Comparison of ENCODE assay signal across 19 cellular contexts in genomic region chr22:23713696-23714595, GRCh38. TPM values are rescaled to one million over a fixed set of nuclear protein-coding genes. Genes with fewer than 3 reads are reported as not detected.
A peak's percentile ranks its signal among the peaks of the same experiment; 100 is the strongest.
DNase-seq lines count a peak whose midpoint lies in the region; ATAC-seq and TF ChIP-seq lines count a peak whose summit lies in the region.
"Had no signal": no experiment of that assay in that cellular context is flagged by ENCODE, and none has a peak within 500 bp of the region (broad histone marks: within the 10 kb centered on the region; RNA-seq: fewer than 3 reads in every experiment).

No MANE protein-coding gene starts in this region.

- ATAC-seq in activated B cell treated with CpG ODN at 0.5 μM for 24 hours (ENCODE audit: low read depth) = no peak
- ATAC-seq in stimulated activated naive CD8-positive, alpha-beta T cell treated with anti-CD3 and anti-CD28 coated beads, Interleukin-15, amount 100 ng/mL, for 72 hours = no peak
- no peak for ATAC-seq in HG02884 (IDR thresholded peaks at IDR 0.05; ENCODE audit: unreplicated experiment)
- ATAC-seq: GM23338, lower lobe of right lung, upper lobe of right lung had no signal

- no peak for TF ChIP-seq CTCF in activated B cell treated with CpG ODN at 0.5 μM for 24 hours (IDR thresholded peaks at IDR 0.05)
- TF ChIP-seq CTCF in mesothelial cell of epicardium (IDR thresholded peaks at IDR 0.05; ENCODE audit: unreplicated experiment) = no peak

- intact Hi-C loops in activated B cell treated with CpG ODN at 0.5 μM for 24 hours (cut with micrococcal nuclease) = no loop called here

- H3K4me1 Mint-ChIP-seq in activated naive CD4-positive, alpha-beta T cell treated with anti-CD3 and anti-CD28 coated beads, Interleukin-2, amount 50 U/mL, for 24 hours = peaks cover 38% of the 10 kb centered on the region
- H3K4me1 Mint-ChIP-seq in activated B cell treated with CpG ODN at 0.5 μM for 24 hours (peaks cover 16% of the 10 kb centered on the region), mesothelial cell of epicardium (peaks cover 10% of the 10 kb centered on the region)
- peaks cover 60% of the 10 kb centered on the region for H3K4me1 Mint-ChIP-seq in stimulated activated naive CD8-positive, alpha-beta T cell treated with anti-CD3 and anti-CD28 coated beads, Interleukin-15, amount 100 ng/mL, for 72 hours

- H3K27ac Mint-ChIP-seq in activated naive CD4-positive, alpha-beta T cell treated with anti-CD3 and anti-CD28 coated beads, Interleukin-2, amount 50 U/mL, for 24 hours = peak overlapping the region; percentile 10
- peak overlapping the region; percentile 50 for H3K27ac Mint-ChIP-seq in activated B cell treated with CpG ODN at 0.5 μM for 24 hours
- no peak overlapping the region for H3K27ac Mint-ChIP-seq in mesothelial cell of epicardium
- no peak overlapping the region for H3K27ac Mint-ChIP-seq in stimulated activated naive CD8-positive, alpha-beta T cell treated with anti-CD3 and anti-CD28 coated beads, Interleukin-15, amount 100 ng/mL, for 72 hours
- H3K27ac Mint-ChIP-seq: GM23338 had no signal

- CTCF ChIA-PET in activated B cell treated with CpG ODN at 0.5 μM for 24 hours (lab: Charles Lee) = interaction anchor here (1.3 kb wide), 1 partner anchor 136 kb away, joined by 3 read pairs; no protein-coding TSS in a partner anchor

- DNase-seq in activated naive CD4-positive, alpha-beta T cell treated with anti-CD3 and anti-CD28 coated beads, Interleukin-2, amount 50 U/mL, for 16 hours = no peak
- DNase-seq in activated B cell treated with CpG ODN at 0.5 μM for 24 hours = no peak
- no peak for DNase-seq in mesothelial cell of epicardium (ENCODE audit: low spot score in 2 of 2, unreplicated experiment in 2 of 2)
- DNase-seq in stimulated activated naive CD8-positive, alpha-beta T cell treated with anti-CD3 and anti-CD28 coated beads, Interleukin-15, amount 100 ng/mL, for 72 hours = no peak
- DNase-seq in activated CD4-positive, CD25-positive, alpha-beta regulatory T cell treated with anti-CD3 and anti-CD28 coated beads, Interleukin-2, amount 50 U/mL, for 72 hours = no peak
- DNase-seq in OCI-M2 (lab: John Stamatoyannopoulos, UW; ENCODE audit: unreplicated experiment) = no peak
- DNase-seq: dermis blood vessel endothelial cell; lower lobe of right lung; NCI-H1048; NCI-H2029; NCI-H446; stimulated activated CD4-positive, alpha-beta T cell treated with anti-CD3 and anti-CD28 coated beads, Interleukin-2, amount 100 ng/mL, for 24 hours; SW 1271; upper lobe of right lung; WERI-Rb-1 had no signal

- no peaks in the 10 kb centered on the region for H3K27me3 Mint-ChIP-seq in activated naive CD4-positive, alpha-beta T cell treated with anti-CD3 and anti-CD28 coated beads, Interleukin-2, amount 50 U/mL, for 24 hours
- no peaks in the 10 kb centered on the region for H3K27me3 Mint-ChIP-seq in activated B cell treated with CpG ODN at 0.5 μM for 24 hours
- H3K27me3 Mint-ChIP-seq in mesothelial cell of epicardium (ENCODE audit: low read depth) = no peaks in the 10 kb centered on the region
- no peaks in the 10 kb centered on the region for H3K27me3 Mint-ChIP-seq in stimulated activated naive CD8-positive, alpha-beta T cell treated with anti-CD3 and anti-CD28 coated beads, Interleukin-15, amount 100 ng/mL, for 72 hours

- H3K4me3 Mint-ChIP-seq in activated naive CD4-positive, alpha-beta T cell treated with anti-CD3 and anti-CD28 coated beads, Interleukin-2, amount 50 U/mL, for 24 hours = no peak overlapping the region
- H3K4me3 Mint-ChIP-seq in activated B cell treated with CpG ODN at 0.5 μM for 24 hours = peak overlapping the region; percentile 32
- peak overlapping the region; percentile 34 for H3K4me3 Mint-ChIP-seq in mesothelial cell of epicardium
- peak overlapping the region; percentile 1 to 22 for H3K4me3 Mint-ChIP-seq in stimulated activated naive CD8-positive, alpha-beta T cell treated with anti-CD3 and anti-CD28 coated beads, Interleukin-15, amount 100 ng/mL, for 72 hours
- H3K4me3 Mint-ChIP-seq: GM23338 had no signal

- POLR2A ChIA-PET in activated B cell treated with CpG ODN at 0.5 μM for 24 hours (lab: Charles Lee) = interaction anchor here (0.5 to 0.7 kb wide), 2 partner anchors 85 to 669 kb away, joined by 4 to 7 read pairs; no protein-coding TSS in a partner anchor

- H3K9me3 Mint-ChIP-seq in activated naive CD4-positive, alpha-beta T cell treated with anti-CD3 and anti-CD28 coated beads, Interleukin-2, amount 50 U/mL, for 24 hours = no peaks in the 10 kb centered on the region
- H3K9me3 Mint-ChIP-seq in activated B cell treated with CpG ODN at 0.5 μM for 24 hours = no peaks in the 10 kb centered on the region
- H3K9me3 Mint-ChIP-seq in mesothelial cell of epicardium = no peaks in the 10 kb centered on the region
- H3K9me3 Mint-ChIP-seq in stimulated activated naive CD8-positive, alpha-beta T cell treated with anti-CD3 and anti-CD28 coated beads, Interleukin-15, amount 100 ng/mL, for 72 hours = no peaks in the 10 kb centered on the region
- H3K9me3 Mint-ChIP-seq: GM23338 had no signal

- peaks cover 10% of the 10 kb centered on the region for H3K36me3 Mint-ChIP-seq in activated naive CD4-positive, alpha-beta T cell treated with anti-CD3 and anti-CD28 coated beads, Interleukin-2, amount 50 U/mL, for 24 hours
- peaks cover 50% of the 10 kb centered on the region for H3K36me3 Mint-ChIP-seq in activated B cell treated with CpG ODN at 0.5 μM for 24 hours (ENCODE audit: low read depth)
- peaks cover 29% of the 10 kb centered on the region for H3K36me3 Mint-ChIP-seq in mesothelial cell of epicardium

RNA-seq across cellular contexts. Expression of gene RGL4, which starts 23.1 kb away (rescaled TPM):
- 0.42 and 0.81 TPM in 2 replicates for total RNA-seq in activated B cell treated with CpG ODN at 0.5 μM for 24 hours
- 0.07 TPM in 1 of 3 replicates, not detected in the others for total RNA-seq in mesothelial cell of epicardium
- total RNA-seq: dermis blood vessel endothelial cell, GM23338 had no signal

RNA-seq across cellular contexts. Expression of gene ZNF70, which starts 37.0 kb away (rescaled TPM):
- 4.0 and 4.9 TPM in 2 replicates for total RNA-seq in activated B cell treated with CpG ODN at 0.5 μM for 24 hours
- 17.8 to 18.7 TPM (median 18.2 TPM) in 3 replicates for total RNA-seq in mesothelial cell of epicardium

RNA-seq across cellular contexts. Expression of gene VPREB3, which starts 40.3 kb away (rescaled TPM):
- total RNA-seq in activated B cell treated with CpG ODN at 0.5 μM for 24 hours = 15.0 and 15.9 TPM in 2 replicates
- total RNA-seq in mesothelial cell of epicardium = 0.52 TPM in 1 of 3 replicates, not detected in the others
- total RNA-seq: dermis blood vessel endothelial cell, GM23338, lower lobe of right lung, prostate gland, upper lobe of right lung had no signal

RNA-seq across cellular contexts. Expression of gene C22orf15, which starts 48.8 kb away (rescaled TPM):
- total RNA-seq in activated B cell treated with CpG ODN at 0.5 μM for 24 hours (0.31 and 0.37 TPM in 2 replicates), mesothelial cell of epicardium (0.36 to 0.82 TPM (median 0.52 TPM) in 3 replicates)
- total RNA-seq: dermis blood vessel endothelial cell, prostate gland, upper lobe of right lung had no signal

RNA-seq across cellular contexts. Expression of gene CHCHD10, which starts 53.8 kb away (rescaled TPM):
- total RNA-seq in activated B cell treated with CpG ODN at 0.5 μM for 24 hours = 63.4 and 68.8 TPM in 2 replicates
- total RNA-seq in mesothelial cell of epicardium = 56.6 to 61.9 TPM (median 61.8 TPM) in 3 replicates

Comparison
In these comparisons a context has a peak if more than half of its experiments do, and no peak if none do; other contexts are left out.
1. H3K27ac Mint-ChIP-seq: peak in activated naive CD4-positive, alpha-beta T cell treated with anti-CD3 and anti-CD28 coated beads, Interleukin-2, amount 50 U/mL, for 24 hours (single experiment) and activated B cell treated with CpG ODN at 0.5 μM for 24 hours (single experiment); none in mesothelial cell of epicardium (single experiment) and stimulated activated naive CD8-positive, alpha-beta T cell treated with anti-CD3 and anti-CD28 coated beads, Interleukin-15, amount 100 ng/mL, for 72 hours (0 of 2).
2. RNA of gene VPREB3, which starts 40.3 kb away (total RNA-seq): 15.0 to 15.9 TPM in activated B cell treated with CpG ODN at 0.5 μM for 24 hours; 0.52 TPM in mesothelial cell of epicardium; every median in the first group is over 10 times any median in the second.